1 cellular context compared by ENCODE assay signal in genomic region chr1:119808972-119809550, GRCh38.
TF ChIP-seq lines count a peak whose summit lies in the region.

No MANE protein-coding gene starts in this region.

TF ChIP-seq in GM12878, 131 proteins besides CTCF, POLR2A, EP300 and RAD21 (continued from another document):
- TF ChIP-seq, protein P1, sequence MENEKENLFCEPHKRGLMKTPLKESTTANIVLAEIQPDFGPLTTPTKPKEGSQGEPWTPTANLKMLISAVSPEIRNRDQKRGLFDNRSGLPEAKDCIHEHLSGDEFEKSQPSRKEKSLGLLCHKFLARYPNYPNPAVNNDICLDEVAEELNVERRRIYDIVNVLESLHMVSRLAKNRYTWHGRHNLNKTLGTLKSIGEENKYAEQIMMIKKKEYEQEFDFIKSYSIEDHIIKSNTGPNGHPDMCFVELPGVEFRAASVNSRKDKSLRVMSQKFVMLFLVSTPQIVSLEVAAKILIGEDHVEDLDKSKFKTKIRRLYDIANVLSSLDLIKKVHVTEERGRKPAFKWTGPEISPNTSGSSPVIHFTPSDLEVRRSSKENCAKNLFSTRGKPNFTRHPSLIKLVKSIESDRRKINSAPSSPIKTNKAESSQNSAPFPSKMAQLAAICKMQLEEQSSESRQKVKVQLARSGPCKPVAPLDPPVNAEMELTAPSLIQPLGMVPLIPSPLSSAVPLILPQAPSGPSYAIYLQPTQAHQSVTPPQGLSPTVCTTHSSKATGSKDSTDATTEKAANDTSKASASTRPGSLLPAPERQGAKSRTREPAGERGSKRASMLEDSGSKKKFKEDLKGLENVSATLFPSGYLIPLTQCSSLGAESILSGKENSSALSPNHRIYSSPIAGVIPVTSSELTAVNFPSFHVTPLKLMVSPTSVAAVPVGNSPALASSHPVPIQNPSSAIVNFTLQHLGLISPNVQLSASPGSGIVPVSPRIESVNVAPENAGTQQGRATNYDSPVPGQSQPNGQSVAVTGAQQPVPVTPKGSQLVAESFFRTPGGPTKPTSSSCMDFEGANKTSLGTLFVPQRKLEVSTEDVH (IDR thresholded peaks at IDR 0.05; ENCODE audit: low read depth, partially characterized antibody) = no peak
- TF ChIP-seq NBN (IDR thresholded peaks at IDR 0.05) (no peak), SMC3 (IDR thresholded peaks at IDR 0.05; ENCODE audit: borderline replicate concordance, low read length) (peak; percentile 56)
TF ChIP-seq in GM12878: peak in this region for 3.
